18 cellular contexts compared by ENCODE assay signal in the genomic region with DNA sequence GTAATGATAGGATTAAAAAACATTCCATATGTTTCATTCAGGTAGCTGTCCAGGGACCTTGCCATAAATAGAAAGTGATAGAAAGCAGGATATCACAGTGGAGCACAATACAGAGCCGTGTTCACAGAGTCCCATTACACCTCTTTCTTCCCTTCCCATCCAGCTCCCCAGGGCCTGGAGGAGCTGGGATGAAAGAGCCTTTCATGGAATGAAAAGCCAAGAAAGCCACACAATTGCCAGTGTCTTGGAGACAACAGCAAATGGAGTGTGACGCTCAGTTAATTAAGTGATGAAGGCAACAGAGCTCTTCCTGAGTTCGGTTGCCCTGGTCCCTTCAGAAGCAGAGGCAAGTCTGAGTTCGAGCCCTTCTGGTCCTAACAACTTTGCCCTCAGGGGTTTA.
A peak's percentile ranks its signal among the peaks of the same experiment; 100 is the strongest.
DNase-seq lines count a peak whose midpoint lies in the region; ATAC-seq and TF ChIP-seq lines count a peak whose summit lies in the region.
"Had no signal": no experiment of that assay in that cellular context is flagged by ENCODE, and none has a peak within 500 bp of the region (broad histone marks: within the 10 kb centered on the region; RNA-seq: fewer than 3 reads in every experiment).

No MANE protein-coding gene starts in this region.

- H2AFZ ChIP-seq in GM23338 (peak overlapping the region; percentile 38; the same call in 1 of the 2 replicates), neural progenitor cell (replicated peaks) (no peak overlapping the region)

- H3K4me3 Mint-ChIP-seq in GM23338 (no peak overlapping the region), brain (peak overlapping the region in 3 of 5 experiments; percentile 9 to 75 (median 13)), neural progenitor cell (no peak overlapping the region), osteocyte (ENCODE audit: unreplicated experiment) (no peak overlapping the region)
- H3K4me3 Mint-ChIP-seq: CD4-positive, alpha-beta memory T cell had no signal

- H3F3A ChIP-seq in GM23338 (replicated peaks; ENCODE audit: low read depth) (no peaks in the 10 kb centered on the region), neural progenitor cell (ENCODE audit: low read depth) (peaks cover 9% of the 10 kb centered on the region)

- no peak for TF ChIP-seq EP300 in esophagus muscularis mucosa (IDR thresholded peaks at IDR 0.05)

- DNase-seq in GM23338 (ENCODE audit: low spot score), result no peak
- DNase-seq in esophagus muscularis mucosa (ENCODE audit: extremely low spot score), result peak; percentile 84
- peak; percentile 72 for DNase-seq in neural progenitor cell (ENCODE audit: low spot score)
- DNase-seq in activated gamma-delta T cell (lab: John Stamatoyannopoulos, UW), result no peak
- no peak for DNase-seq in NCI-H1436 treated with DMSO at 0.1 percent for 48 hours (lab: John Stamatoyannopoulos, UW)
- DNase-seq in osteocyte (ENCODE audit: extremely low spot score, unreplicated experiment), result no peak
- DNase-seq: BE2C; CD4-positive, alpha-beta memory T cell; COR-L47; DMS153; DMS79 treated with DMSO at 0.1 percent for 48 hours; EL; GDM1 had no signal

- no peaks in the 10 kb centered on the region for H3K9me3 ChIP-seq in esophagus muscularis mucosa
- no peaks in the 10 kb centered on the region for H3K9me3 ChIP-seq in neural progenitor cell (ENCODE audit: low read depth)
- H3K9me3 ChIP-seq: A549, BE2C had no signal

- H3K27ac ChIP-seq in GM23338 (ENCODE audit: low read depth) (no peak overlapping the region), esophagus muscularis mucosa (replicated peaks in 1 of 4) (no peak overlapping the region), neural progenitor cell (peak overlapping the region; percentile 55)
- H3K27ac ChIP-seq: A549, C4-2B had no signal

- H3K4me1 Mint-ChIP-seq in GM23338 (no peaks in the 10 kb centered on the region; the same call in 2 of the 3 replicates), brain (peaks cover 57% of the 10 kb centered on the region), neural progenitor cell (peaks cover 13% of the 10 kb centered on the region), osteocyte (ENCODE audit: unreplicated experiment) (no peaks in the 10 kb centered on the region)
- H3K4me1 Mint-ChIP-seq: CD4-positive, alpha-beta memory T cell had no signal

- no peaks in the 10 kb centered on the region for H3K9me2 ChIP-seq in GM23338 (ENCODE audit: insufficient read depth)

- no peak overlapping the region for H3K4me2 ChIP-seq in GM23338
- peak overlapping the region; percentile 60 for H3K4me2 ChIP-seq in neural progenitor cell
- H3K4me2 ChIP-seq: A549 had no signal

- H3K9me3 Mint-ChIP-seq in GM23338 (no peaks in the 10 kb centered on the region; the same call in 2 of the 3 replicates), brain (no peaks in the 10 kb centered on the region), neural progenitor cell (no peaks in the 10 kb centered on the region), osteocyte (ENCODE audit: unreplicated experiment) (no peaks in the 10 kb centered on the region)

- 64% methylated on average over 4 of the region's 4 CpGs for WGBS in esophagus muscularis mucosa

- H4K20me1 ChIP-seq in GM23338 (replicated peaks; ENCODE audit: insufficient read depth), result no peaks in the 10 kb centered on the region
- H4K20me1 ChIP-seq in neural progenitor cell (ENCODE audit: low read depth), result no peaks in the 10 kb centered on the region

- no peak for ATAC-seq in GM23338
- ATAC-seq in HG02884 (IDR thresholded peaks at IDR 0.05; ENCODE audit: unreplicated experiment), result no peak
- ATAC-seq: A549, HCT116 had no signal

- TF ChIP-seq POLR2A in esophagus muscularis mucosa (IDR thresholded peaks at IDR 0.05; ENCODE audit: low read depth), result no peak

- no peak overlapping the region for H3K27ac Mint-ChIP-seq in GM23338
- peak overlapping the region in 4 of 5 experiments; percentile 31 to 81 (median 78) for H3K27ac Mint-ChIP-seq in brain
- no peak overlapping the region for H3K27ac Mint-ChIP-seq in neural progenitor cell
- no peak overlapping the region for H3K27ac Mint-ChIP-seq in osteocyte (ENCODE audit: unreplicated experiment)
- H3K27ac Mint-ChIP-seq: CD4-positive, alpha-beta memory T cell had no signal

- H3K27me3 ChIP-seq in GM23338 (ENCODE audit: insufficient read depth) (no peaks in the 10 kb centered on the region), esophagus muscularis mucosa (no peaks in the 10 kb centered on the region), neural progenitor cell (no peaks in the 10 kb centered on the region)
- H3K27me3 ChIP-seq: BE2C had no signal

- H3K36me3 ChIP-seq in GM23338 (ENCODE audit: insufficient read depth), result no peaks in the 10 kb centered on the region
- no peaks in the 10 kb centered on the region for H3K36me3 ChIP-seq in esophagus muscularis mucosa
- H3K36me3 ChIP-seq in neural progenitor cell, result no peaks in the 10 kb centered on the region
- H3K36me3 ChIP-seq: BE2C had no signal

- H3K79me2 ChIP-seq in GM23338 (replicated peaks; ENCODE audit: insufficient read depth), result no peaks in the 10 kb centered on the region
- no peaks in the 10 kb centered on the region for H3K79me2 ChIP-seq in neural progenitor cell (ENCODE audit: low read depth)

- H3K4me1 ChIP-seq in GM23338 (ENCODE audit: insufficient read depth) (no peaks in the 10 kb centered on the region), esophagus muscularis mucosa (peaks cover 0 to 3% (median 0%) of the 10 kb centered on the region in 4 donors), neural progenitor cell (peaks cover 21% of the 10 kb centered on the region)
- H3K4me1 ChIP-seq: A549 had no signal

- no peak overlapping the region for H3K9ac ChIP-seq in neural progenitor cell

- H3K4me3 ChIP-seq in GM23338 (no peak overlapping the region), esophagus muscularis mucosa (no peak overlapping the region), neural progenitor cell (no peak overlapping the region)
- H3K4me3 ChIP-seq: A549 had no signal

- TF ChIP-seq CTCF in GM23338 (conservative IDR thresholded peaks at IDR 0.05; ENCODE audit: low read depth in 2 of 2) (no peak), brain (conservative IDR thresholded peaks at IDR 0.05) (no peak), esophagus muscularis mucosa (IDR thresholded peaks at IDR 0.05) (no peak), neural progenitor cell (IDR thresholded peaks at IDR 0.05) (no peak), osteocyte (IDR thresholded peaks at IDR 0.05) (no peak)

- H3K36me3 Mint-ChIP-seq in GM23338 (ENCODE audit: low read depth), result no peaks in the 10 kb centered on the region
- H3K36me3 Mint-ChIP-seq in brain, result no peaks in the 10 kb centered on the region
- no peaks in the 10 kb centered on the region for H3K36me3 Mint-ChIP-seq in neural progenitor cell
- no peaks in the 10 kb centered on the region for H3K36me3 Mint-ChIP-seq in osteocyte (ENCODE audit: unreplicated experiment)
- H3K36me3 Mint-ChIP-seq: CD4-positive, alpha-beta memory T cell had no signal

- no peaks in the 10 kb centered on the region for H3K27me3 Mint-ChIP-seq in GM23338 (ENCODE audit: insufficient read depth, low read depth, poor library complexity)
- no peaks in the 10 kb centered on the region for H3K27me3 Mint-ChIP-seq in brain
- H3K27me3 Mint-ChIP-seq in neural progenitor cell (ENCODE audit: insufficient read depth, low read depth), result peaks cover 5% of the 10 kb centered on the region
- no peaks in the 10 kb centered on the region for H3K27me3 Mint-ChIP-seq in osteocyte (ENCODE audit: unreplicated experiment)

- intact Hi-C loops in esophagus muscularis mucosa (cut with DNase I), result no loop called here

TF ChIP-seq in GM23338, 12 proteins besides CTCF, POLR2A, EP300 and RAD21:
- TF ChIP-seq EZH2phosphoT487 (IDR thresholded peaks at IDR 0.05; ENCODE audit: unreplicated experiment) (no peak), NANOG (IDR thresholded peaks at IDR 0.05; ENCODE audit: borderline replicate concordance) (no peak), EZH2 (IDR thresholded peaks at IDR 0.05; ENCODE audit: low read depth, unreplicated experiment) (no peak), REST (IDR thresholded peaks at IDR 0.05; ENCODE audit: unreplicated experiment) (no peak), JUNB (IDR thresholded peaks at IDR 0.05; ENCODE audit: unreplicated experiment) (no peak)
- TF ChIP-seq, protein P1, sequence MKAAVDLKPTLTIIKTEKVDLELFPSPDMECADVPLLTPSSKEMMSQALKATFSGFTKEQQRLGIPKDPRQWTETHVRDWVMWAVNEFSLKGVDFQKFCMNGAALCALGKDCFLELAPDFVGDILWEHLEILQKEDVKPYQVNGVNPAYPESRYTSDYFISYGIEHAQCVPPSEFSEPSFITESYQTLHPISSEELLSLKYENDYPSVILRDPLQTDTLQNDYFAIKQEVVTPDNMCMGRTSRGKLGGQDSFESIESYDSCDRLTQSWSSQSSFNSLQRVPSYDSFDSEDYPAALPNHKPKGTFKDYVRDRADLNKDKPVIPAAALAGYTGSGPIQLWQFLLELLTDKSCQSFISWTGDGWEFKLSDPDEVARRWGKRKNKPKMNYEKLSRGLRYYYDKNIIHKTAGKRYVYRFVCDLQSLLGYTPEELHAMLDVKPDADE (IDR thresholded peaks at IDR 0.05), result no peak

Comparison
In these comparisons a context has a peak if more than half of its experiments do, and no peak if none do; other contexts are left out.
1. DNase-seq: peak in esophagus muscularis mucosa (single experiment) and neural progenitor cell (single experiment); none in GM23338 (single experiment), activated gamma-delta T cell (single experiment), NCI-H1436 treated with DMSO at 0.1 percent for 48 hours (single experiment) and osteocyte (single experiment).
2. H3K27ac Mint-ChIP-seq: peak in brain (4 of 5); none in GM23338 (single experiment), neural progenitor cell (single experiment) and osteocyte (single experiment).
3. H3K4me3 Mint-ChIP-seq: peak in brain (3 of 5); none in GM23338 (single experiment), neural progenitor cell (single experiment) and osteocyte (single experiment).